Comparison of ENCODE assay signal across 8 cellular contexts in the genomic region with DNA sequence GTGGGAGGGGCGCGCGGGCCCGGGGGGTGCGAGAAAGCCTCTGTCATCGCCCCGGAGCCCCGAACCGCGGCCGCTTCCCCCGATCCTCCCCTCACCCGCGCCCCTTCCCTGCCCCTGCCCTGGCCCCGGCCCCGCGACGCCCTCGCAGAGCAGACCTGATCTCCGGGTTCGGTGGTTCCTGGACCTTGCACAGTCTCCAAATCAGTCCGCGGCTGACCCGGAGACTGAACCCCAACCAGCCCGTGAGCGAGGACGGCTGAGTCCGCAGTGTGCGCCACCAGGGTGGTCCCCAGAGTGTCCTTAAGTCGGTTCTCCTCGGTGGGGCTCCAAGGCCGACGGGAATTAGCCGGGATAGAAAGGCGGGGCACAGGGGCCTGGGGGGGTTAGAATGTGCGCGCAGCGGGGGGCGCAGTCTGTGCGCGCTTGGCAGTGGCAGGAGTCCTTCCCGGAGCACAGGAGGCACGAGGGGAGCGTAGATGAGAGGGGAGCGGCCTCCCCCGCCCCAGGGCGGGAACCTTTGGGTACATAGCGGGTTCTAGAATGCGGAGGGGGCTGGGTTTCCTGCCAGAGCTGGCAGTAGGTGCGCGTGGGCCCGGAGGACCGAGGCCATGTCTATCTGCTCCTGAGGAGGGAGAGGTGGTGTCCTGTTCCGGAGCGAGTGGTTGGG. TPM values are rescaled to one million over a fixed set of nuclear protein-coding genes. Genes with fewer than 3 reads are reported as not detected.
DNase-seq lines count a peak whose midpoint lies in the region; ATAC-seq and TF ChIP-seq lines count a peak whose summit lies in the region.

No MANE protein-coding gene starts in this region.

- H3K4me1 Mint-ChIP-seq in endothelial cell (ENCODE audit: unreplicated experiment) (no peaks in the 10 kb centered on the region), naive B cell (peaks cover 16% of the 10 kb centered on the region in 3 donors)

- no peak overlapping the region for H3K27ac Mint-ChIP-seq in endothelial cell (ENCODE audit: unreplicated experiment)
- H3K27ac Mint-ChIP-seq in naive B cell = peak overlapping the region in 3 of 6 donors; percentile 33 to 72 (median 45)

- H3K4me3 Mint-ChIP-seq in endothelial cell (ENCODE audit: unreplicated experiment) (peak overlapping the region; percentile 88), naive B cell (peak overlapping the region; percentile 76 to 90 (median 87))

- peak; percentile 45 for DNase-seq in EH (ENCODE audit: low read depth)
- peak; percentile 64 for DNase-seq in UCSD-AML1 (lab: John Stamatoyannopoulos, UW; ENCODE audit: unreplicated experiment)
- DNase-seq in endothelial cell (ENCODE audit: low spot score) = no peak
- DNase-seq in naive B cell = no peak
- no peak for DNase-seq in NCI-H510A (lab: John Stamatoyannopoulos, UW)

- peak; percentile 11 for ATAC-seq in HG02571 (IDR thresholded peaks at IDR 0.05; ENCODE audit: unreplicated experiment)
- ATAC-seq in naive B cell (ENCODE audit: low read depth in 2 of 2) = peak; percentile 35 to 36
- ATAC-seq in HG02885 (IDR thresholded peaks at IDR 0.05; ENCODE audit: poor library complexity, unreplicated experiment) = no peak
- no peak for ATAC-seq in GM18907 (IDR thresholded peaks at IDR 0.05; ENCODE audit: unreplicated experiment)

- peaks cover 3% of the 10 kb centered on the region for H3K27me3 Mint-ChIP-seq in endothelial cell (ENCODE audit: unreplicated experiment)
- no peaks in the 10 kb centered on the region for H3K27me3 Mint-ChIP-seq in naive B cell

- TF ChIP-seq CTCF in endothelial cell (IDR thresholded peaks at IDR 0.05; ENCODE audit: unreplicated experiment) = no peak

- H3K36me3 Mint-ChIP-seq in endothelial cell (ENCODE audit: low read depth, unreplicated experiment) = no peaks in the 10 kb centered on the region
- no peaks in the 10 kb centered on the region for H3K36me3 Mint-ChIP-seq in naive B cell

- no peaks in the 10 kb centered on the region for H3K9me3 Mint-ChIP-seq in endothelial cell (ENCODE audit: unreplicated experiment)
- H3K9me3 Mint-ChIP-seq in naive B cell = no peaks in the 10 kb centered on the region

RNA-seq across cellular contexts. Expression of a gene that starts 0.8 kb away (rescaled TPM):
- 14.7 TPM for total RNA-seq in endothelial cell (ENCODE audit: unreplicated experiment)
- polyA plus RNA-seq in naive B cell (ENCODE audit: low read depth in 6 of 6) = under 1 TPM in 5 of 6 donors, not detected in 1; 0.12 to 0.92 (median 0.50) TPM

RNA-seq across cellular contexts. Expression of a gene that starts 14.1 kb away (rescaled TPM):
- total RNA-seq in endothelial cell (ENCODE audit: unreplicated experiment) = 420 TPM
- polyA plus RNA-seq in naive B cell (ENCODE audit: low read depth in 6 of 6) = 100 to 1,000 TPM; 186 to 306 (median 222) TPM

RNA-seq across cellular contexts. Expression of a gene that starts 20.8 kb away (rescaled TPM):
- 42.1 TPM for total RNA-seq in endothelial cell (ENCODE audit: unreplicated experiment)
- 10 to 100 TPM; 17.9 to 47.6 (median 43.2) TPM for polyA plus RNA-seq in naive B cell (ENCODE audit: low read depth in 6 of 6)

RNA-seq across cellular contexts. Expression of a gene that starts 46.4 kb away (rescaled TPM):
- total RNA-seq in endothelial cell (ENCODE audit: unreplicated experiment) = 35.4 TPM
- polyA plus RNA-seq in naive B cell (ENCODE audit: low read depth in 6 of 6) = 10 to 100 TPM; 36.8 to 76.4 (median 49.7) TPM

Comparison
In these comparisons a context has a peak if more than half of its experiments do, and no peak if none do; other contexts are left out.
1. DNase-seq: peak in EH (single experiment) and UCSD-AML1 (single experiment); none in endothelial cell (single experiment), naive B cell (single experiment) and NCI-H510A (single experiment).
2. ATAC-seq: peak in HG02571 (single experiment) and naive B cell (2 of 2); none in HG02885 (single experiment) and GM18907 (single experiment).